Comparison of ENCODE assay signal across 7 cellular contexts in genomic region chr16:15146264-15146662, GRCh38. TPM values are rescaled to one million over a fixed set of nuclear protein-coding genes. Genes with fewer than 3 reads are reported as not detected.
A peak's percentile ranks its signal among the peaks of the same experiment; 100 is the strongest.
DNase-seq lines count a peak whose midpoint lies in the region; ATAC-seq and TF ChIP-seq lines count a peak whose summit lies in the region.
"Not testable (repeated sequence)": the region's sequence is repeated elsewhere in the genome, so short reads cannot be mapped to it uniquely, and the experiment has no call there.

No MANE protein-coding gene starts in this region.

- not testable (repeated sequence) for H3K23ac ChIP-seq in mesendoderm (ENCODE audit: low read length)

- not testable (repeated sequence) for H2BK15ac ChIP-seq in mesendoderm (replicated peaks; ENCODE audit: low read depth)

- not testable (repeated sequence) for H3K27me3 ChIP-seq in H7 (ENCODE audit: control insufficient read depth, insufficient read depth, low read length); endodermal cell (ENCODE audit: control insufficient read depth, insufficient read depth, low read length, poor library complexity, severe bottlenecking); mesendoderm (ENCODE audit: insufficient read depth, low read length, poor library complexity); rectal smooth muscle tissue (ENCODE audit: control insufficient read depth, insufficient read depth, low read length)

- not testable (repeated sequence) for H2BK120ac ChIP-seq in mesendoderm (ENCODE audit: low read depth, low read length)

- H2BK5ac ChIP-seq in mesendoderm (ENCODE audit: low read length): not testable (repeated sequence)

- H2AK5ac ChIP-seq in mesendoderm (ENCODE audit: low read length): not testable (repeated sequence)

- H3K4me1 ChIP-seq in endodermal cell (ENCODE audit: control insufficient read depth, insufficient read depth, low read length); mesendoderm (ENCODE audit: control insufficient read depth, low read depth, low read length): not testable (repeated sequence)
- H3K4me1 ChIP-seq in rectal smooth muscle tissue (ENCODE audit: control insufficient read depth, insufficient read depth, low read length): peaks cover 34% of the 10 kb centered on the region

- not testable (repeated sequence) for H4K5ac ChIP-seq in mesendoderm (ENCODE audit: low read length)

- 92 to 97% methylated on average over 13 to 22 of the region's 23 CpGs for WGBS in endodermal cell (ENCODE audit: insufficient coverage in 1 of 2, insufficient read length in 1 of 2), 2 experiments
- WGBS in mesendoderm (ENCODE audit: extremely low coverage, insufficient coverage, low lambda C conversion rate): no CpG with 5 or more reads among the region's 23 CpGs

- not testable (repeated sequence) for H3K4ac ChIP-seq in mesendoderm (ENCODE audit: low read depth, low read length)

- H3K9ac ChIP-seq in endodermal cell (ENCODE audit: extremely low read depth, low read length, poor library complexity, severe bottlenecking); mesendoderm (ENCODE audit: low read length); rectal smooth muscle tissue (ENCODE audit: low read length): not testable (repeated sequence)

- not testable (repeated sequence) for H3K79me1 ChIP-seq in mesendoderm (ENCODE audit: low read length)

- H3K4me3 Mint-ChIP-seq in endodermal cell: not testable (repeated sequence)

- intact Hi-C loops in left cardiac atrium (cut with DNase I): not testable (repeated sequence)

- not testable (repeated sequence) for H3K4me2 ChIP-seq in mesendoderm (ENCODE audit: low read length)

- peaks cover 21% of the 10 kb centered on the region for H3K79me2 ChIP-seq in mesendoderm (ENCODE audit: control insufficient read depth, insufficient read depth, low read length)

- peak; percentile 14 for DNase-seq in H7
- peak; percentile 38 for DNase-seq in endodermal cell
- peak; percentile 21 for DNase-seq in left cardiac atrium
- not testable (repeated sequence) for DNase-seq in mesendoderm

- not testable (repeated sequence) for H4K8ac ChIP-seq in mesendoderm (ENCODE audit: low read depth, low read length)

- not testable (repeated sequence) for H3K27me3 Mint-ChIP-seq in endodermal cell (ENCODE audit: insufficient read depth)

- not testable (repeated sequence) for H3K4me1 Mint-ChIP-seq in endodermal cell

- H3K4me3 ChIP-seq in H7 (ENCODE audit: insufficient read depth, low read depth, low read length); endodermal cell (ENCODE audit: low read length); mesendoderm (ENCODE audit: low read length): not testable (repeated sequence)
- peak overlapping the region; percentile 13 for H3K4me3 ChIP-seq in rectal smooth muscle tissue (ENCODE audit: low read length)

- H3K9me3 ChIP-seq in endodermal cell (ENCODE audit: control insufficient read depth, low read length): not testable (repeated sequence)

- H3K18ac ChIP-seq in mesendoderm (ENCODE audit: low read length): not testable (repeated sequence)

- H3K27ac Mint-ChIP-seq in endodermal cell: peak overlapping the region; percentile 52

- ATAC-seq in left cardiac atrium: not testable (repeated sequence)

- TF ChIP-seq CTCF in endodermal cell (conservative IDR thresholded peaks at IDR 0.05): not testable (repeated sequence)

- not testable (repeated sequence) for H3K9me3 Mint-ChIP-seq in endodermal cell

- H3K36me3 ChIP-seq in H7 (replicated peaks; ENCODE audit: control insufficient read depth, insufficient read depth, low read length); endodermal cell (ENCODE audit: control insufficient read depth, insufficient read depth, low read length); mesendoderm (ENCODE audit: control insufficient read depth, insufficient read depth, low read length); rectal smooth muscle tissue (ENCODE audit: control insufficient read depth, insufficient read depth, low read length): not testable (repeated sequence)

- peak overlapping the region; percentile 80 for H3K27ac ChIP-seq in angular gyrus (ENCODE audit: low read depth, low read length)
- not testable (repeated sequence) for H3K27ac ChIP-seq in endodermal cell (ENCODE audit: low read depth, low read length); mesendoderm (ENCODE audit: low read depth, low read length)
- peak overlapping the region; percentile 94 for H3K27ac ChIP-seq in rectal smooth muscle tissue (ENCODE audit: low read depth, low read length)
- H3K27ac ChIP-seq in temporal lobe (ENCODE audit: low read depth, low read length): peak overlapping the region; percentile 51

- H3K36me3 Mint-ChIP-seq in endodermal cell (ENCODE audit: low read depth): not testable (repeated sequence)

- peak overlapping the region; percentile 17 for H3K56ac ChIP-seq in mesendoderm (ENCODE audit: low read length)

RNA-seq across cellular contexts. Expression of gene RRN3, which starts 52.2 kb away (rescaled TPM):
- 24.8 and 28.3 TPM in 2 replicates for total RNA-seq in H7 (2014; rRNA removed; shearing (Covaris generic))
- total RNA-seq in endodermal cell (10 to 100 TPM; 28.6 to 30.6 TPM), left cardiac atrium (10 to 100 TPM; 20.0 to 25.6 TPM), temporal lobe (75.7 TPM)
- 27.4 TPM for polyA plus RNA-seq in endodermal cell (2013, experiment 1 of 2)
- 25.0 TPM for polyA plus RNA-seq in endodermal cell (2013, experiment 2 of 2)
- 18.1 TPM for polyA plus RNA-seq in mesendoderm (2013, experiment 1 of 2)
- polyA plus RNA-seq in mesendoderm (2013, experiment 2 of 2): 17.7 TPM
